18 cellular contexts compared by ENCODE assay signal in genomic region chr6:148431840-148432239, GRCh38.
"Had no signal": no experiment of that assay in that cellular context is flagged by ENCODE, and none has a peak within 500 bp of the region (broad histone marks: within the 10 kb centered on the region; RNA-seq: fewer than 3 reads in every experiment).

No MANE protein-coding gene starts in this region.

- H3K9me3 Mint-ChIP-seq: activated CD4-positive, alpha-beta T cell treated with anti-CD3 and anti-CD28 coated beads, Interleukin-2, amount 10 ng/mL, durations not matched to agents 7 days and 5 days; activated naive CD4-positive, alpha-beta T cell treated with anti-CD3 and anti-CD28 coated beads for 36 hours; activated T-cell treated with anti-CD3 and anti-CD28 coated beads, Interleukin-2, amount 50 U/mL, for 4 hours; central memory CD8-positive, alpha-beta T cell; natural killer cell; stimulated activated naive B cell treated with anti-CD40 and anti-IgM and Interleukin-4, amounts not matched to agents 10 μg/mL and 1 μg/mL and 100 μg/mL, for 72 hours had no signal

- H3K36me3 ChIP-seq: colonic mucosa, lower lobe of right lung, spleen, tibial artery had no signal

- H3K27me3 Mint-ChIP-seq: brain had no signal

- H3K4me1 Mint-ChIP-seq: activated CD4-positive, alpha-beta T cell treated with anti-CD3 and anti-CD28 coated beads, Interleukin-2, amount 10 ng/mL, durations not matched to agents 7 days and 5 days; central memory CD8-positive, alpha-beta T cell; natural killer cell had no signal

- H3K27me3 ChIP-seq: colonic mucosa, spleen, tibial artery had no signal

- H3K9me3 ChIP-seq: colonic mucosa, lower lobe of right lung, spleen, tibial artery had no signal

- DNase-seq: activated CD4-positive, alpha-beta T cell treated with anti-CD3 and anti-CD28 coated beads, Interleukin-2, amount 10 ng/mL, durations not matched to agents 7 days and 5 days; activated CD8-positive, alpha-beta T cell treated with anti-CD3 and anti-CD28 coated beads, Interleukin-2, amount 10 ng/mL, durations not matched to agents 7 days and 5 days; activated naive CD4-positive, alpha-beta T cell treated with anti-CD3 and anti-CD28 coated beads for 36 hours; activated T-cell treated with anti-CD3 and anti-CD28 coated beads, Interleukin-2, amount 50 U/mL, for 4 hours; colonic mucosa; hippocampal formation; lower lobe of right lung; natural killer cell; spleen; stimulated activated naive B cell treated with anti-CD40 and anti-IgM and Interleukin-4, amounts not matched to agents 10 μg/mL and 1 μg/mL and 100 μg/mL, for 72 hours; T-helper 1 cell; tibial artery had no signal

- ATAC-seq: activated CD4-positive, CD25-positive, alpha-beta regulatory T cell treated with anti-CD3 and anti-CD28 coated beads, Interleukin-2, amount 50 U/mL, for 24 hours; activated CD8-positive, alpha-beta T cell treated with anti-CD3 and anti-CD28 coated beads, Interleukin-2, amount 10 ng/mL, durations not matched to agents 7 days and 5 days; activated T-cell treated with anti-CD3 and anti-CD28 coated beads, Interleukin-2, amount 50 U/mL, for 4 hours; natural killer cell; stimulated activated naive B cell treated with anti-CD40 and anti-IgM and Interleukin-4, amounts not matched to agents 10 μg/mL and 1 μg/mL and 100 μg/mL, for 72 hours had no signal

- H3K27ac Mint-ChIP-seq: activated CD8-positive, alpha-beta T cell treated with anti-CD3 and anti-CD28 coated beads, Interleukin-2, amount 10 ng/mL, durations not matched to agents 7 days and 5 days; activated naive CD4-positive, alpha-beta T cell treated with anti-CD3 and anti-CD28 coated beads for 36 hours; natural killer cell; stimulated activated naive B cell treated with anti-CD40 and anti-IgM and Interleukin-4, amounts not matched to agents 10 μg/mL and 1 μg/mL and 100 μg/mL, for 72 hours had no signal

- H3K27ac ChIP-seq: colonic mucosa, lower lobe of right lung, spleen, tibial artery had no signal

- H3K4me1 ChIP-seq: colonic mucosa had no signal

- H3K36me3 Mint-ChIP-seq: brain; natural killer cell; stimulated activated naive B cell treated with anti-CD40 and anti-IgM and Interleukin-4, amounts not matched to agents 10 μg/mL and 1 μg/mL and 100 μg/mL, for 72 hours had no signal

- FAIRE-seq: endometrium, islet of Langerhans, urothelium cell line had no signal

- H3K4me3 Mint-ChIP-seq: activated CD4-positive, alpha-beta T cell treated with anti-CD3 and anti-CD28 coated beads, Interleukin-2, amount 10 ng/mL, durations not matched to agents 7 days and 5 days; activated CD8-positive, alpha-beta T cell treated with anti-CD3 and anti-CD28 coated beads, Interleukin-2, amount 10 ng/mL, durations not matched to agents 7 days and 5 days; activated naive CD4-positive, alpha-beta T cell treated with anti-CD3 and anti-CD28 coated beads for 36 hours; activated T-cell treated with anti-CD3 and anti-CD28 coated beads, Interleukin-2, amount 50 U/mL, for 4 hours; brain; central memory CD8-positive, alpha-beta T cell; natural killer cell; stimulated activated naive B cell treated with anti-CD40 and anti-IgM and Interleukin-4, amounts not matched to agents 10 μg/mL and 1 μg/mL and 100 μg/mL, for 72 hours had no signal

- H3K4me3 ChIP-seq: colonic mucosa, lower lobe of right lung, spleen, tibial artery had no signal
